ENCODE assay signal across 2 cellular contexts in the genomic region with DNA sequence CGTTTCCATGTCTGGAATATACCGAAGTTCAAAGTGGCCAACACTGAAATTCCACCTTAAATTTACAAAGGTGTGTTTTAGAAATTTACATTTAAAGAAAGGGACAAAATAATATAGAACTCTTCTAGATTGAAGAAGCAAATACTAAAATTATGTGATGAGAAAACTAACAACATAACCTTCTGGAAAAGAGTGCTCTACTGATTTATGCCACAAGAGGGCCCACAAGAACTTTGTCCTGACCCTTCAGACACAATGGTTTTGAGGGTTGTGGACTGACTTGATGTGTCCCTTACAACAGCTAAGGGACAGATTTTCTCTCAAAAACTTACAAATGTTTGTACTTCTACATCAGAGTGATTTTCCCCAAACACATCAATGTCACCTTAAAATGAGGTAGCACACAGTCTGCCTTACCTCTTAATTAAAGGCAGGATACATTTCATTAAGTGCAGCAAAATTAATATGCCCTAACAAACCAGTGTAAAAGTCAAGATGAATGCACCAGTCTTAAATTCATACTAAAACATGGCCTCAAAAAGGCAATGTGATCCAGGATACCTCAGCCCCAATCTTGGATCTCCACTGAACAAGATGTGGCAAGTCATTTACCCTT.
TF ChIP-seq lines count a peak whose summit lies in the region.

No MANE protein-coding gene starts in this region.

TF ChIP-seq in HEK293T, 16 proteins besides CTCF, POLR2A, EP300 and RAD21:
- TF ChIP-seq SP1 (IDR thresholded peaks at IDR 0.05) = no peak
- TF ChIP-seq TARDBP (IDR thresholded peaks at IDR 0.05) = no peak
- TF ChIP-seq, protein P1, sequence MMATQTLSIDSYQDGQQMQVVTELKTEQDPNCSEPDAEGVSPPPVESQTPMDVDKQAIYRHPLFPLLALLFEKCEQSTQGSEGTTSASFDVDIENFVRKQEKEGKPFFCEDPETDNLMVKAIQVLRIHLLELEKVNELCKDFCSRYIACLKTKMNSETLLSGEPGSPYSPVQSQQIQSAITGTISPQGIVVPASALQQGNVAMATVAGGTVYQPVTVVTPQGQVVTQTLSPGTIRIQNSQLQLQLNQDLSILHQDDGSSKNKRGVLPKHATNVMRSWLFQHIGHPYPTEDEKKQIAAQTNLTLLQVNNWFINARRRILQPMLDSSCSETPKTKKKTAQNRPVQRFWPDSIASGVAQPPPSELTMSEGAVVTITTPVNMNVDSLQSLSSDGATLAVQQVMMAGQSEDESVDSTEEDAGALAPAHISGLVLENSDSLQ (IDR thresholded peaks at IDR 0.05) = no peak
- no peak for TF ChIP-seq BHLHE40 (IDR thresholded peaks at IDR 0.05; ENCODE audit: borderline replicate concordance)
- TF ChIP-seq FOXA1 (IDR thresholded peaks at IDR 0.05) = no peak
- TF ChIP-seq ARNT (IDR thresholded peaks at IDR 0.05) = no peak
- no peak for TF ChIP-seq FOXM1 (IDR thresholded peaks at IDR 0.05; ENCODE audit: borderline replicate concordance)
- no peak for TF ChIP-seq SUZ12 (IDR thresholded peaks at IDR 0.05)
- TF ChIP-seq HDGF (IDR thresholded peaks at IDR 0.05; ENCODE audit: borderline replicate concordance) = no peak
- TF ChIP-seq LEF1 (IDR thresholded peaks at IDR 0.05; ENCODE audit: borderline replicate concordance) = no peak
- TF ChIP-seq L3MBTL2 (conservative IDR thresholded peaks at IDR 0.05) = no peak
- TF ChIP-seq NFRKB (IDR thresholded peaks at IDR 0.05) = no peak
- TF ChIP-seq ZNF384 (IDR thresholded peaks at IDR 0.05) = no peak
- no peak for TF ChIP-seq ELF4 (IDR thresholded peaks at IDR 0.05)

TF ChIP-seq in H1, 55 proteins besides CTCF, POLR2A, EP300 and RAD21:
- TF ChIP-seq CTBP2 (IDR thresholded peaks at IDR 0.05; ENCODE audit: borderline replicate concordance, insufficient read depth, insufficient read length, low read length) (no peak), POU5F1 (IDR thresholded peaks at IDR 0.05; ENCODE audit: low read depth, low read length) (no peak), NANOG (IDR thresholded peaks at IDR 0.05; ENCODE audit: insufficient read depth, low read depth, low read length, poor library complexity, severe bottlenecking) (no peak), ATF2 (IDR thresholded peaks at IDR 0.05; ENCODE audit: low read length) (no peak), SIRT6 (IDR thresholded peaks at IDR 0.05; ENCODE audit: low read length) (no peak), RFX5 (IDR thresholded peaks at IDR 0.05; ENCODE audit: borderline replicate concordance, low read depth, low read length) (no peak), SRF (IDR thresholded peaks at IDR 0.05; ENCODE audit: low read depth, low read length) (no peak), NRF1 (IDR thresholded peaks at IDR 0.05; ENCODE audit: low read depth, low read length) (no peak), BCL11A (IDR thresholded peaks at IDR 0.05; ENCODE audit: low read depth in 2 of 2, low read length in 2 of 2) (no peak)
TF ChIP-seq in H1: peak in this region for 0.
